Comparison of ENCODE assay signal across 9 cellular contexts in genomic region chr3:40397129-40397528, GRCh38. TPM values are rescaled to one million over a fixed set of nuclear protein-coding genes. Genes with fewer than 3 reads are reported as not detected.
"Had no signal": no experiment of that assay in that cellular context is flagged by ENCODE, and none has a peak within 500 bp of the region (broad histone marks: within the 10 kb centered on the region; RNA-seq: fewer than 3 reads in every experiment).

No MANE protein-coding gene starts in this region.

- ATAC-seq: GM23338 had no signal

- H2AFZ ChIP-seq: GM23338 had no signal

- DNase-seq: H9, HCEC 1CT, IMR-90, KBM-7 had no signal

- FAIRE-seq: H1, H54, HTR-8/SVneo had no signal

- H3K4me2 ChIP-seq: GM23338 had no signal

- H3K4me3 ChIP-seq: GM23338 had no signal

RNA-seq across cellular contexts. Expression of gene ENTPD3, which starts 10.1 kb away (rescaled TPM):
- total RNA-seq: H9, HT-29, IMR-90 had no signal
- polyA plus RNA-seq: IMR-90 had no signal
